20 cellular contexts compared by ENCODE assay signal in the genomic region with DNA sequence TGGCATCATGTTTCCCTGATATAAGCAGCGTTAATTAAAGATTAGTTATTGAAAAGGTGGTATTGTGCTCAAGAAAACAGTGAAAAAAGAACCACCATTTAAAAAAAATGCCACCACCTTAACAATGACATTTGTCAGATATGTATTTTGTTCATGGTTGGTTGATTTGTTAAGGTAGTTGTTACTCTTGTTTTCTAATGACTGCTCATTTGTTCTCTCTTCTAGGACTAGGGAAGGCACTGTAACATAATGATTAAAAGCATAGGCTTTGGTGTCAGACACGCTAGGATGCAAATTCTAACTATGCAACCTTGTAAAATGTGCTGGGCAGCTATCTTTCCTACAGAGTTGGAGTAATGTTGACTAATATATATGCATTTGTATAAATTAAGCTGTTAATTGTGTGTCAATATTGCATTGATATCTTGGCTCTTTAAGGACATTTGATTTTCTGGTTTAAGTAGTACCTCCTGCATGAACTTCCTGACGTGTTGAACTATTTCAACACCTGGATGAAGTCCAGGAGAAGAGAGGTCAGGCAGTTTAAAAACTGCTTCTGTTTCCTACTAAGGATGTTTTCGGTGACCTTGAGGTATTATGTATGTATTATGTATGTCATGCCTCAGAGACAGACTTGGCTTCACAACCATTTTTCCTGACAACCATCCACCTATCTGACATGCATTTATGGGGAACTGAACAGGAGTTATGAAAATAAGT.
DNase-seq lines count a peak whose midpoint lies in the region; ATAC-seq, FAIRE-seq and TF ChIP-seq lines count a peak whose summit lies in the region.
"Had no signal": no experiment of that assay in that cellular context is flagged by ENCODE, and none has a peak within 500 bp of the region (broad histone marks: within the 10 kb centered on the region; RNA-seq: fewer than 3 reads in every experiment).

No MANE protein-coding gene starts in this region.

- no peak overlapping the region; the same call in 1 of the 2 replicates for H3K4me3 Mint-ChIP-seq in HFFc6
- H3K4me3 Mint-ChIP-seq: CD4-positive, CD25-positive, alpha-beta regulatory T cell had no signal

- no peak for DNase-seq in HFFc6
- DNase-seq in bronchial epithelial cell (ENCODE audit: low read depth), result peak; percentile 47
- DNase-seq in iris pigment epithelial cell (ENCODE audit: low read depth), result peak; percentile 57
- DNase-seq in NCI-H146 treated with DMSO at 0.1 percent for 48 hours (lab: John Stamatoyannopoulos, UW; ENCODE audit: unreplicated experiment), result no peak
- DNase-seq: activated CD4-positive, alpha-beta T cell treated with anti-CD3 and anti-CD28 coated beads for 48 hours; activated CD8-positive, alpha-beta memory T cell treated with anti-CD3 and anti-CD28 coated beads, Interleukin-2, amount 50 U/mL, for 48 hours; activated gamma-delta T cell treated with Interleukin-2 at 50 U/mL for 16 hours; CD4-positive, CD25-positive, alpha-beta regulatory T cell; DMS153; left cardiac atrium; NCI-H2029 treated with DMSO at 0.1 percent for 48 hours; NCI-H524 treated with DMSO at 0.1 percent for 48 hours; stimulated activated CD4-positive, alpha-beta T cell treated with anti-CD3 and anti-CD28 coated beads, Interleukin-2, amount 100 ng/mL, for 24 hours had no signal

- peaks cover 98% of the 10 kb centered on the region for H3K4me1 Mint-ChIP-seq in HFFc6 (ENCODE audit: low read depth)
- H3K4me1 Mint-ChIP-seq: CD4-positive, CD25-positive, alpha-beta regulatory T cell had no signal

- H3K27me3 Mint-ChIP-seq in HFFc6 (ENCODE audit: insufficient read depth), result no peaks in the 10 kb centered on the region
- H3K27me3 Mint-ChIP-seq: CD4-positive, CD25-positive, alpha-beta regulatory T cell had no signal

- H3K36me3 ChIP-seq in bronchial epithelial cell (ENCODE audit: control insufficient read depth, insufficient read depth, low read length), result no peaks in the 10 kb centered on the region
- no peaks in the 10 kb centered on the region for H3K36me3 ChIP-seq in urinary bladder (ENCODE audit: insufficient read depth)

- ATAC-seq in GM19452 (IDR thresholded peaks at IDR 0.05; ENCODE audit: unreplicated experiment) (no peak), GM19328 (IDR thresholded peaks at IDR 0.05; ENCODE audit: unreplicated experiment) (no peak)
- ATAC-seq: right cardiac atrium had no signal

- no peaks in the 10 kb centered on the region for H3K27me3 ChIP-seq in bronchial epithelial cell (ENCODE audit: control insufficient read depth, insufficient read depth, low read length)

- peak overlapping the region; percentile 88 for H3K27ac Mint-ChIP-seq in HFFc6
- H3K27ac Mint-ChIP-seq: CD4-positive, CD25-positive, alpha-beta regulatory T cell had no signal

- peaks cover 25% of the 10 kb centered on the region for H3K36me3 Mint-ChIP-seq in HFFc6 (ENCODE audit: low read depth)
- H3K36me3 Mint-ChIP-seq: CD4-positive, CD25-positive, alpha-beta regulatory T cell had no signal

- H3K4me1 ChIP-seq in urinary bladder (ENCODE audit: insufficient read depth), result no peaks in the 10 kb centered on the region

- no peak for TF ChIP-seq CTCF in HFFc6 (IDR thresholded peaks at IDR 0.05)
- TF ChIP-seq CTCF in bronchial epithelial cell (IDR thresholded peaks at IDR 0.05; ENCODE audit: insufficient read depth, low read length, severe bottlenecking), result no peak

- H3K4me3 ChIP-seq in bronchial epithelial cell (ENCODE audit: low read depth, low read length), result no peak overlapping the region
- H3K4me3 ChIP-seq in urinary bladder (ENCODE audit: low read depth, low read length), result no peak overlapping the region
- H3K4me3 ChIP-seq: SK-N-MC had no signal

- no peak for FAIRE-seq in bronchial epithelial cell (lab: Jason Lieb, UNC)
- FAIRE-seq: GM18507, H1 had no signal

- H3K9me3 Mint-ChIP-seq in HFFc6, result no peaks in the 10 kb centered on the region

- H3K27ac ChIP-seq in urinary bladder (ENCODE audit: low read depth), result peak overlapping the region; percentile 28
- H3K27ac ChIP-seq: SK-N-MC had no signal

- 80% methylated on average over 4 of the region's 4 CpGs for WGBS in urinary bladder

Comparison
In these comparisons a context has a peak if more than half of its experiments do, and no peak if none do; other contexts are left out.
1. DNase-seq: peak in bronchial epithelial cell (single experiment) and iris pigment epithelial cell (single experiment); none in HFFc6 (single experiment) and NCI-H146 treated with DMSO at 0.1 percent for 48 hours (single experiment).